Comparison of ENCODE assay signal across 1 cellular context in the genomic region with DNA sequence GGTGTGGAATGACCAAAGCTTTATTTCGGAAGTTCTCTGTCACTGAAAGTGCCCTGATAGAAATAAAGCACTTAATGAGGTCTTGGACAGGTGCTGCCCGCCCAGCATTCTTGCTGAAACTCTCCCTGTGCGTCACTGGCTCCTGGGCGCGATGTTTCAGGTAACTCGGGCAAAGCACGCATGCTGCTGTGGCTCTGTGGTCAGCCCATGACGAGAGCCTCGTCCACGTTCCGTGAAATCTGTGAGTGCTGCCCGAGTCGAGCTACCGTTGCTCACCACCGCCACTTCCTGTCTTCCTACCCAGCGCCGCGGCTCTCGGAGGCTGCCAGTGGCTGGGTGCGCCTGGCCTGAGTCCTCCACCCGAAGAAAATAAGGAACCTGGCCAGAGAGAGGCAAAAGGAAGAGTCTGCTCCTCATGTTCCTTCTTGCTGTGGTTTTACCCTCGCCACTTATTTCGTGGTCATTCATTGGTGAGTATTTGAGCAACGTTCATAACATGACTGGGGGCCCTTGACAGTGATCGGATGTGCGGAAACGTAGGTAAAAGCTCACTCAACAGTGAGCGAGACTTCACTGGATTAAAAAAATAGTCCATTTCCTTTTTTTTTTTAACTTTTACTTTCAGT.
TF ChIP-seq lines count a peak whose summit lies in the region.

No MANE protein-coding gene starts in this region.

TF ChIP-seq in GM12878, 131 proteins besides CTCF, POLR2A, EP300 and RAD21 (continued from another document and continues in another):
- peak; percentile 41; the same call in 1 of the 2 replicates for TF ChIP-seq HCFC1 (IDR thresholded peaks at IDR 0.05; ENCODE audit: low read length)
- TF ChIP-seq, protein P1, sequence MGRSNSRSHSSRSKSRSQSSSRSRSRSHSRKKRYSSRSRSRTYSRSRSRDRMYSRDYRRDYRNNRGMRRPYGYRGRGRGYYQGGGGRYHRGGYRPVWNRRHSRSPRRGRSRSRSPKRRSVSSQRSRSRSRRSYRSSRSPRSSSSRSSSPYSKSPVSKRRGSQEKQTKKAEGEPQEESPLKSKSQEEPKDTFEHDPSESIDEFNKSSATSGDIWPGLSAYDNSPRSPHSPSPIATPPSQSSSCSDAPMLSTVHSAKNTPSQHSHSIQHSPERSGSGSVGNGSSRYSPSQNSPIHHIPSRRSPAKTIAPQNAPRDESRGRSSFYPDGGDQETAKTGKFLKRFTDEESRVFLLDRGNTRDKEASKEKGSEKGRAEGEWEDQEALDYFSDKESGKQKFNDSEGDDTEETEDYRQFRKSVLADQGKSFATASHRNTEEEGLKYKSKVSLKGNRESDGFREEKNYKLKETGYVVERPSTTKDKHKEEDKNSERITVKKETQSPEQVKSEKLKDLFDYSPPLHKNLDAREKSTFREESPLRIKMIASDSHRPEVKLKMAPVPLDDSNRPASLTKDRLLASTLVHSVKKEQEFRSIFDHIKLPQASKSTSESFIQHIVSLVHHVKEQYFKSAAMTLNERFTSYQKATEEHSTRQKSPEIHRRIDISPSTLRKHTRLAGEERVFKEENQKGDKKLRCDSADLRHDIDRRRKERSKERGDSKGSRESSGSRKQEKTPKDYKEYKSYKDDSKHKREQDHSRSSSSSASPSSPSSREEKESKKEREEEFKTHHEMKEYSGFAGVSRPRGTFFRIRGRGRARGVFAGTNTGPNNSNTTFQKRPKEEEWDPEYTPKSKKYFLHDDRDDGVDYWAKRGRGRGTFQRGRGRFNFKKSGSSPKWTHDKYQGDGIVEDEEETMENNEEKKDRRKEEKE (IDR thresholded peaks at IDR 0.05), result no peak
- peak; percentile 89 for TF ChIP-seq POU2F2 (IDR thresholded peaks at IDR 0.05; ENCODE audit: borderline replicate concordance, low read depth, low read length)
- TF ChIP-seq, protein P2, sequence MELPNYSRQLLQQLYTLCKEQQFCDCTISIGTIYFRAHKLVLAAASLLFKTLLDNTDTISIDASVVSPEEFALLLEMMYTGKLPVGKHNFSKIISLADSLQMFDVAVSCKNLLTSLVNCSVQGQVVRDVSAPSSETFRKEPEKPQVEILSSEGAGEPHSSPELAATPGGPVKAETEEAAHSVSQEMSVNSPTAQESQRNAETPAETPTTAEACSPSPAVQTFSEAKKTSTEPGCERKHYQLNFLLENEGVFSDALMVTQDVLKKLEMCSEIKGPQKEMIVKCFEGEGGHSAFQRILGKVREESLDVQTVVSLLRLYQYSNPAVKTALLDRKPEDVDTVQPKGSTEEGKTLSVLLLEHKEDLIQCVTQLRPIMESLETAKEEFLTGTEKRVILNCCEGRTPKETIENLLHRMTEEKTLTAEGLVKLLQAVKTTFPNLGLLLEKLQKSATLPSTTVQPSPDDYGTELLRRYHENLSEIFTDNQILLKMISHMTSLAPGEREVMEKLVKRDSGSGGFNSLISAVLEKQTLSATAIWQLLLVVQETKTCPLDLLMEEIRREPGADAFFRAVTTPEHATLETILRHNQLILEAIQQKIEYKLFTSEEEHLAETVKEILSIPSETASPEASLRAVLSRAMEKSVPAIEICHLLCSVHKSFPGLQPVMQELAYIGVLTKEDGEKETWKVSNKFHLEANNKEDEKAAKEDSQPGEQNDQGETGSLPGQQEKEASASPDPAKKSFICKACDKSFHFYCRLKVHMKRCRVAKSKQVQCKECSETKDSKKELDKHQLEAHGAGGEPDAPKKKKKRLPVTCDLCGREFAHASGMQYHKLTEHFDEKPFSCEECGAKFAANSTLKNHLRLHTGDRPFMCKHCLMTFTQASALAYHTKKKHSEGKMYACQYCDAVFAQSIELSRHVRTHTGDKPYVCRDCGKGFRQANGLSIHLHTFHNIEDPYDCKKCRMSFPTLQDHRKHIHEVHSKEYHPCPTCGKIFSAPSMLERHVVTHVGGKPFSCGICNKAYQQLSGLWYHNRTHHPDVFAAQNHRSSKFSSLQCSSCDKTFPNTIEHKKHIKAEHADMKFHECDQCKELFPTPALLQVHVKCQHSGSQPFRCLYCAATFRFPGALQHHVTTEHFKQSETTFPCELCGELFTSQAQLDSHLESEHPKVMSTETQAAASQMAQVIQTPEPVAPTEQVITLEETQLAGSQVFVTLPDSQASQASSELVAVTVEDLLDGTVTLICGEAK (IDR thresholded peaks at IDR 0.05; ENCODE audit: borderline replicate concordance), result peak; percentile 68; the same call in 1 of the 2 replicates
- TF ChIP-seq, protein P3, sequence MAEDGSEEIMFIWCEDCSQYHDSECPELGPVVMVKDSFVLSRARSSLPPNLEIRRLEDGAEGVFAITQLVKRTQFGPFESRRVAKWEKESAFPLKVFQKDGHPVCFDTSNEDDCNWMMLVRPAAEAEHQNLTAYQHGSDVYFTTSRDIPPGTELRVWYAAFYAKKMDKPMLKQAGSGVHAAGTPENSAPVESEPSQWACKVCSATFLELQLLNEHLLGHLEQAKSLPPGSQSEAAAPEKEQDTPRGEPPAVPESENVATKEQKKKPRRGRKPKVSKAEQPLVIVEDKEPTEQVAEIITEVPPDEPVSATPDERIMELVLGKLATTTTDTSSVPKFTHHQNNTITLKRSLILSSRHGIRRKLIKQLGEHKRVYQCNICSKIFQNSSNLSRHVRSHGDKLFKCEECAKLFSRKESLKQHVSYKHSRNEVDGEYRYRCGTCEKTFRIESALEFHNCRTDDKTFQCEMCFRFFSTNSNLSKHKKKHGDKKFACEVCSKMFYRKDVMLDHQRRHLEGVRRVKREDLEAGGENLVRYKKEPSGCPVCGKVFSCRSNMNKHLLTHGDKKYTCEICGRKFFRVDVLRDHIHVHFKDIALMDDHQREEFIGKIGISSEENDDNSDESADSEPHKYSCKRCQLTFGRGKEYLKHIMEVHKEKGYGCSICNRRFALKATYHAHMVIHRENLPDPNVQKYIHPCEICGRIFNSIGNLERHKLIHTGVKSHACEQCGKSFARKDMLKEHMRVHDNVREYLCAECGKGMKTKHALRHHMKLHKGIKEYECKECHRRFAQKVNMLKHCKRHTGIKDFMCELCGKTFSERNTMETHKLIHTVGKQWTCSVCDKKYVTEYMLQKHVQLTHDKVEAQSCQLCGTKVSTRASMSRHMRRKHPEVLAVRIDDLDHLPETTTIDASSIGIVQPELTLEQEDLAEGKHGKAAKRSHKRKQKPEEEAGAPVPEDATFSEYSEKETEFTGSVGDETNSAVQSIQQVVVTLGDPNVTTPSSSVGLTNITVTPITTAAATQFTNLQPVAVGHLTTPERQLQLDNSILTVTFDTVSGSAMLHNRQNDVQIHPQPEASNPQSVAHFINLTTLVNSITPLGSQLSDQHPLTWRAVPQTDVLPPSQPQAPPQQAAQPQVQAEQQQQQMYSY (CRISPR knock-in tag; IDR thresholded peaks at IDR 0.05), result no peak
- TF ChIP-seq MTA2 (IDR thresholded peaks at IDR 0.05; ENCODE audit: low read depth), result peak; percentile 99
- no peak for TF ChIP-seq NR2C1 (IDR thresholded peaks at IDR 0.05)
- TF ChIP-seq ASH2L (IDR thresholded peaks at IDR 0.05; ENCODE audit: borderline replicate concordance, low read depth), result peak; percentile 73; the same call in 1 of the 2 replicates
- TF ChIP-seq NR2C2 (IDR thresholded peaks at IDR 0.05; ENCODE audit: borderline replicate concordance, control insufficient read depth, insufficient read length, low read depth), result no peak
- no peak for TF ChIP-seq ZNF274 (IDR thresholded peaks at IDR 0.05; ENCODE audit: insufficient read depth, insufficient read length)
- TF ChIP-seq, protein P4, sequence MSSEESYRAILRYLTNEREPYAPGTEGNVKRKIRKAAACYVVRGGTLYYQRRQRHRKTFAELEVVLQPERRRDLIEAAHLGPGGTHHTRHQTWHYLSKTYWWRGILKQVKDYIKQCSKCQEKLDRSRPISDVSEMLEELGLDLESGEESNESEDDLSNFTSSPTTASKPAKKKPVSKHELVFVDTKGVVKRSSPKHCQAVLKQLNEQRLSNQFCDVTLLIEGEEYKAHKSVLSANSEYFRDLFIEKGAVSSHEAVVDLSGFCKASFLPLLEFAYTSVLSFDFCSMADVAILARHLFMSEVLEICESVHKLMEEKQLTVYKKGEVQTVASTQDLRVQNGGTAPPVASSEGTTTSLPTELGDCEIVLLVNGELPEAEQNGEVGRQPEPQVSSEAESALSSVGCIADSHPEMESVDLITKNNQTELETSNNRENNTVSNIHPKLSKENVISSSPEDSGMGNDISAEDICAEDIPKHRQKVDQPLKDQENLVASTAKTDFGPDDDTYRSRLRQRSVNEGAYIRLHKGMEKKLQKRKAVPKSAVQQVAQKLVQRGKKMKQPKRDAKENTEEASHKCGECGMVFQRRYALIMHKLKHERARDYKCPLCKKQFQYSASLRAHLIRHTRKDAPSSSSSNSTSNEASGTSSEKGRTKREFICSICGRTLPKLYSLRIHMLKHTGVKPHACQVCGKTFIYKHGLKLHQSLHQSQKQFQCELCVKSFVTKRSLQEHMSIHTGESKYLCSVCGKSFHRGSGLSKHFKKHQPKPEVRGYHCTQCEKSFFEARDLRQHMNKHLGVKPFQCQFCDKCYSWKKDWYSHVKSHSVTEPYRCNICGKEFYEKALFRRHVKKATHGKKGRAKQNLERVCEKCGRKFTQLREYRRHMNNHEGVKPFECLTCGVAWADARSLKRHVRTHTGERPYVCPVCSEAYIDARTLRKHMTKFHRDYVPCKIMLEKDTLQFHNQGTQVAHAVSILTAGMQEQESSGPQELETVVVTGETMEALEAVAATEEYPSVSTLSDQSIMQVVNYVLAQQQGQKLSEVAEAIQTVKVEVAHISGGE (CRISPR knock-in tag; IDR thresholded peaks at IDR 0.05), result no peak
- no peak for TF ChIP-seq SIN3A (IDR thresholded peaks at IDR 0.05; ENCODE audit: low read depth, low read length)
- peak; percentile 94; the same call in 1 of the 2 replicates for TF ChIP-seq TCF12 (IDR thresholded peaks at IDR 0.05; ENCODE audit: low read depth, low read length)
- TF ChIP-seq GABPA (IDR thresholded peaks at IDR 0.05; ENCODE audit: low read depth), result 0 out of 2 replicates have a peak, but pooled peaks have one; percentile 10
- no peak for TF ChIP-seq RFX5 (IDR thresholded peaks at IDR 0.05; ENCODE audit: low read depth, low read length)
- TF ChIP-seq TARDBP (IDR thresholded peaks at IDR 0.05; ENCODE audit: borderline replicate concordance), result no peak
- TF ChIP-seq, protein P5, sequence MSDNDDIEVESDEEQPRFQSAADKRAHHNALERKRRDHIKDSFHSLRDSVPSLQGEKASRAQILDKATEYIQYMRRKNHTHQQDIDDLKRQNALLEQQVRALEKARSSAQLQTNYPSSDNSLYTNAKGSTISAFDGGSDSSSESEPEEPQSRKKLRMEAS (IDR thresholded peaks at IDR 0.05; ENCODE audit: low read depth, low read length), result peak; percentile 75
- TF ChIP-seq YY1 (IDR thresholded peaks at IDR 0.05; ENCODE audit: low read depth, low read length), result no peak
- 0 out of 2 replicates have a peak, but pooled peaks have one; percentile 65 for TF ChIP-seq PML (IDR thresholded peaks at IDR 0.05; ENCODE audit: low read length)
- no peak for TF ChIP-seq SIX5 (IDR thresholded peaks at IDR 0.05; ENCODE audit: low read depth, low read length, severe bottlenecking)
- peak; percentile 98 for TF ChIP-seq BCL11A (IDR thresholded peaks at IDR 0.05; ENCODE audit: low read depth, low read length)
- TF ChIP-seq GATAD2B (conservative IDR thresholded peaks at IDR 0.05; ENCODE audit: low read depth), result peak; percentile 96
- no peak for TF ChIP-seq CHD4 (IDR thresholded peaks at IDR 0.05)
- TF ChIP-seq SUZ12 (IDR thresholded peaks at IDR 0.05; ENCODE audit: unreplicated experiment), result no peak
- TF ChIP-seq, protein P6, sequence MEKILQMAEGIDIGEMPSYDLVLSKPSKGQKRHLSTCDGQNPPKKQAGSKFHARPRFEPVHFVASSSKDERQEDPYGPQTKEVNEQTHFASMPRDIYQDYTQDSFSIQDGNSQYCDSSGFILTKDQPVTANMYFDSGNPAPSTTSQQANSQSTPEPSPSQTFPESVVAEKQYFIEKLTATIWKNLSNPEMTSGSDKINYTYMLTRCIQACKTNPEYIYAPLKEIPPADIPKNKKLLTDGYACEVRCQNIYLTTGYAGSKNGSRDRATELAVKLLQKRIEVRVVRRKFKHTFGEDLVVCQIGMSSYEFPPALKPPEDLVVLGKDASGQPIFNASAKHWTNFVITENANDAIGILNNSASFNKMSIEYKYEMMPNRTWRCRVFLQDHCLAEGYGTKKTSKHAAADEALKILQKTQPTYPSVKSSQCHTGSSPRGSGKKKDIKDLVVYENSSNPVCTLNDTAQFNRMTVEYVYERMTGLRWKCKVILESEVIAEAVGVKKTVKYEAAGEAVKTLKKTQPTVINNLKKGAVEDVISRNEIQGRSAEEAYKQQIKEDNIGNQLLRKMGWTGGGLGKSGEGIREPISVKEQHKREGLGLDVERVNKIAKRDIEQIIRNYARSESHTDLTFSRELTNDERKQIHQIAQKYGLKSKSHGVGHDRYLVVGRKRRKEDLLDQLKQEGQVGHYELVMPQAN (conservative IDR thresholded peaks at IDR 0.05), result 0 out of 2 replicates have a peak, but pooled peaks have one; percentile 43
- no peak for TF ChIP-seq KDM1A (IDR thresholded peaks at IDR 0.05; ENCODE audit: borderline replicate concordance)
- TF ChIP-seq ZZZ3 (IDR thresholded peaks at IDR 0.05; ENCODE audit: control insufficient read depth, insufficient read length, low read depth), result no peak
- TF ChIP-seq, protein P7, sequence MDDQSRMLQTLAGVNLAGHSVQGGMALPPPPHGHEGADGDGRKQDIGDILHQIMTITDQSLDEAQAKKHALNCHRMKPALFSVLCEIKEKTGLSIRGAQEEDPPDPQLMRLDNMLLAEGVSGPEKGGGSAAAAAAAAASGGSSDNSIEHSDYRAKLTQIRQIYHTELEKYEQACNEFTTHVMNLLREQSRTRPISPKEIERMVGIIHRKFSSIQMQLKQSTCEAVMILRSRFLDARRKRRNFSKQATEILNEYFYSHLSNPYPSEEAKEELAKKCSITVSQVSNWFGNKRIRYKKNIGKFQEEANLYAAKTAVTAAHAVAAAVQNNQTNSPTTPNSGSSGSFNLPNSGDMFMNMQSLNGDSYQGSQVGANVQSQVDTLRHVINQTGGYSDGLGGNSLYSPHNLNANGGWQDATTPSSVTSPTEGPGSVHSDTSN (IDR thresholded peaks at IDR 0.05; ENCODE audit: insufficient replicate concordance, low read depth, low read length), result no peak
- TF ChIP-seq, protein P8, sequence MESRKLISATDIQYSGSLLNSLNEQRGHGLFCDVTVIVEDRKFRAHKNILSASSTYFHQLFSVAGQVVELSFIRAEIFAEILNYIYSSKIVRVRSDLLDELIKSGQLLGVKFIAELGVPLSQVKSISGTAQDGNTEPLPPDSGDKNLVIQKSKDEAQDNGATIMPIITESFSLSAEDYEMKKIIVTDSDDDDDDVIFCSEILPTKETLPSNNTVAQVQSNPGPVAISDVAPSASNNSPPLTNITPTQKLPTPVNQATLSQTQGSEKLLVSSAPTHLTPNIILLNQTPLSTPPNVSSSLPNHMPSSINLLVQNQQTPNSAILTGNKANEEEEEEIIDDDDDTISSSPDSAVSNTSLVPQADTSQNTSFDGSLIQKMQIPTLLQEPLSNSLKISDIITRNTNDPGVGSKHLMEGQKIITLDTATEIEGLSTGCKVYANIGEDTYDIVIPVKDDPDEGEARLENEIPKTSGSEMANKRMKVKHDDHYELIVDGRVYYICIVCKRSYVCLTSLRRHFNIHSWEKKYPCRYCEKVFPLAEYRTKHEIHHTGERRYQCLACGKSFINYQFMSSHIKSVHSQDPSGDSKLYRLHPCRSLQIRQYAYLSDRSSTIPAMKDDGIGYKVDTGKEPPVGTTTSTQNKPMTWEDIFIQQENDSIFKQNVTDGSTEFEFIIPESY (IDR thresholded peaks at IDR 0.05), result no peak
- no peak for TF ChIP-seq CBX3 (IDR thresholded peaks at IDR 0.05; ENCODE audit: borderline replicate concordance, low read depth)
- TF ChIP-seq, protein P9, sequence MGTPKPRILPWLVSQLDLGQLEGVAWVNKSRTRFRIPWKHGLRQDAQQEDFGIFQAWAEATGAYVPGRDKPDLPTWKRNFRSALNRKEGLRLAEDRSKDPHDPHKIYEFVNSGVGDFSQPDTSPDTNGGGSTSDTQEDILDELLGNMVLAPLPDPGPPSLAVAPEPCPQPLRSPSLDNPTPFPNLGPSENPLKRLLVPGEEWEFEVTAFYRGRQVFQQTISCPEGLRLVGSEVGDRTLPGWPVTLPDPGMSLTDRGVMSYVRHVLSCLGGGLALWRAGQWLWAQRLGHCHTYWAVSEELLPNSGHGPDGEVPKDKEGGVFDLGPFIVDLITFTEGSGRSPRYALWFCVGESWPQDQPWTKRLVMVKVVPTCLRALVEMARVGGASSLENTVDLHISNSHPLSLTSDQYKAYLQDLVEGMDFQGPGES (IDR thresholded peaks at IDR 0.05), result no peak
- TF ChIP-seq ZNF207 (IDR thresholded peaks at IDR 0.05; ENCODE audit: borderline replicate concordance), result peak; percentile 71; the same call in 1 of the 2 replicates
